8 cellular contexts compared by ENCODE assay signal in the genomic region with DNA sequence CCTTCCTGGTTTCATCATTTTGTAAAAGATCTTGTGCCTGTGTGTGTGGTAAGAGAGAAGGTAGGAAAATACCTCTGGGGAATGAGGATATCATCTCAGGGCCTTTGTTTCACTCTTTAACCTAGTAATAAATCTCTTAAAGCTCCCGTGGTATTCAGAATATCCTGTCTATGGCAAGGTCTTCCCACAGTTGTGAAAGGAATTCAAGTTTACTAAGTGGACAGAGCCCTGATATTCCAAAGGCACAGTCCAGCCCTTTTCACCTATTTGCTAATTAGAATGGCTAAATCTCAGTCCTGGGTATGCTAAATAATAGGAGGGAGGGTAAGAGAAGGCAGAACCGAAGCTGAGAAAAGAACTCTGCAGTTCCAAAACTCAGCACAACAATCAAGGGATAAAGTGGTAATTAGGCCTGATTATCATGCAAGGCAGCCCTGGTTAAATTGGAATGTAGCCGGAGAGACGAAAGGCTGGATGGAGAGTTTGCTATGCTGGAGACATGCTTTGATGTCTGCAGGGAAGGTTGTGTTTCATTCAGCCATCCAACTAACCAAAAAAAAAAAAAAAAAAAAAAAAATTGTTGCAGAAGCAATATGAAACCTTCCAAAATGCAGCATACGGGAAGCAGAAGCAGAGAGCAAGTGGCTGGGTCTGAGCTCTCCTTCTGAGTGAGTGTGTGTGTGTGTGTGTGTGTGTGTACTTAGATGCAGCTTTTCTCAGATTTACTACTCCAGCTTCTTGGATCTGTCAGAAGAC. TPM values are rescaled to one million over a fixed set of nuclear protein-coding genes. Genes with fewer than 3 reads are reported as not detected.
DNase-seq lines count a peak whose midpoint lies in the region; ATAC-seq and TF ChIP-seq lines count a peak whose summit lies in the region.

No MANE protein-coding gene starts in this region.

- ATAC-seq in memory B cell (ENCODE audit: low read depth) (peak; percentile 41), HG03442 (IDR thresholded peaks at IDR 0.05; ENCODE audit: unreplicated experiment) (no peak), GM19395 (IDR thresholded peaks at IDR 0.05; ENCODE audit: unreplicated experiment) (no peak)

- no peak overlapping the region for H3K4me3 Mint-ChIP-seq in memory B cell

- peak overlapping the region; percentile 79 for H3K9ac ChIP-seq in HUES64 (ENCODE audit: low read depth, low read length)

- 0% methylated on average over 5 of the region's 5 CpGs for WGBS in HUES64

- H3K36me3 ChIP-seq in HUES64 (ENCODE audit: insufficient read depth, low read length), result no peaks in the 10 kb centered on the region

- H3K9me3 Mint-ChIP-seq in memory B cell, result no peaks in the 10 kb centered on the region

- H3K9me3 ChIP-seq in HUES64 (ENCODE audit: insufficient read depth, low read depth, low read length), result no peaks in the 10 kb centered on the region

- H3K27ac ChIP-seq in HUES64 (ENCODE audit: low read depth, low read length), result peak overlapping the region; percentile 97

- no peaks in the 10 kb centered on the region for H3K27me3 ChIP-seq in HUES64 (ENCODE audit: insufficient read depth, low read length)

- no peak overlapping the region for H3K27ac Mint-ChIP-seq in memory B cell

- no peaks in the 10 kb centered on the region for H3K36me3 Mint-ChIP-seq in memory B cell

- H3K4me3 ChIP-seq in AG10803 (ENCODE audit: low read length) (no peak overlapping the region), HUES64 (ENCODE audit: low read length) (peak overlapping the region; percentile 34), astrocyte of the cerebellum (ENCODE audit: low read depth, low read length) (no peak overlapping the region)

- peak; percentile 92 for DNase-seq in AG10803 (ENCODE audit: low read depth)
- peak; percentile 57 for DNase-seq in astrocyte of the cerebellum (ENCODE audit: low read depth)
- DNase-seq in memory B cell (ENCODE audit: low spot score in 2 of 2), result no peak
- no peak for DNase-seq in DMS114 treated with DMSO at 0.1 percent for 48 hours (lab: John Stamatoyannopoulos, UW; ENCODE audit: unreplicated experiment)
- no peak for DNase-seq in activated effector memory CD4-positive, alpha-beta T cell treated with anti-CD3 and anti-CD28 coated beads, Interleukin-2, amount 50 U/mL, for 16 hours

- TF ChIP-seq CTCF in AG10803 (conservative IDR thresholded peaks at IDR 0.05; ENCODE audit: low read length), result no peak
- no peak for TF ChIP-seq CTCF in astrocyte of the cerebellum (IDR thresholded peaks at IDR 0.05; ENCODE audit: low read depth, low read length, missing control alignments)

- H3K4me1 ChIP-seq in HUES64 (ENCODE audit: insufficient read depth, low read length), result peaks cover 57% of the 10 kb centered on the region

- in situ Hi-C loops in astrocyte of the cerebellum (cut with HindIII; ENCODE audit: low sequenced_read_pairs), result no loop called here

- H3K4me1 Mint-ChIP-seq in memory B cell, result peaks cover 13% of the 10 kb centered on the region

- H3K27me3 Mint-ChIP-seq in memory B cell, result peaks cover 2% of the 10 kb centered on the region

RNA-seq across cellular contexts. Expression of a gene that starts 28.5 kb away (rescaled TPM):
- 34.5 TPM for polyA plus RNA-seq in HUES64 (2013, experiment 1 of 2)
- 40.9 TPM for polyA plus RNA-seq in HUES64 (2013, experiment 2 of 2)

Comparison
In these comparisons a context has a peak if more than half of its experiments do, and no peak if none do; other contexts are left out.
1. DNase-seq: peak in AG10803 (single experiment) and astrocyte of the cerebellum (single experiment); none in memory B cell (0 of 2), DMS114 treated with DMSO at 0.1 percent for 48 hours (single experiment) and activated effector memory CD4-positive, alpha-beta T cell treated with anti-CD3 and anti-CD28 coated beads, Interleukin-2, amount 50 U/mL, for 16 hours (single experiment).